ENCODE assay signal across 23 cellular contexts in genomic region chr5:59716029-59716428, GRCh38.
"Had no signal": no experiment of that assay in that cellular context is flagged by ENCODE, and none has a peak within 500 bp of the region (broad histone marks: within the 10 kb centered on the region; RNA-seq: fewer than 3 reads in every experiment).

No MANE protein-coding gene starts in this region.

- H3K27me3 ChIP-seq: brain microvascular endothelial cell, MG63 had no signal

- H3K27ac ChIP-seq: brain microvascular endothelial cell, KMS-11, WERI-Rb-1 had no signal

- H3K9ac ChIP-seq: KMS-11 had no signal

- H3K4me3 ChIP-seq: MG63 had no signal

- H3K36me3 ChIP-seq: brain microvascular endothelial cell, MG63, WERI-Rb-1 had no signal

- H3K4me2 ChIP-seq: KMS-11 had no signal

- DNase-seq: activated CD4-positive, alpha-beta memory T cell treated with anti-CD3 and anti-CD28 coated beads, Interleukin-2, amount 10 ng/mL, durations not matched to agents 7 days and 5 days; activated CD4-positive, alpha-beta T cell treated with anti-CD3 and anti-CD28 coated beads for 36 hours; activated CD4-positive, alpha-beta T cell treated with anti-CD3 and anti-CD28 coated beads, Interleukin-2, amount 50 U/mL, for 1 hour; activated gamma-delta T cell treated with Interleukin-2 at 50 U/mL for 16 hours; activated naive CD4-positive, alpha-beta T cell treated with anti-CD3 and anti-CD28 coated beads, Interleukin-2, amount 10 ng/mL, durations not matched to agents 7 days and 5 days; activated naive CD8-positive, alpha-beta T cell treated with anti-CD3 and anti-CD28 coated beads for 36 hours; activated T-cell treated with anti-CD3 and anti-CD28 coated beads, Interleukin-2, amount 50 U/mL, for 72 hours; brain microvascular endothelial cell; MG63; MV-4-11; NCI-H1092 treated with DMSO at 0.1 percent for 48 hours; NCI-H1436; NCI-H1694 treated with DMSO at 0.1 percent for 48 hours; NCI-H2029 treated with DMSO at 0.1 percent for 48 hours; NCI-H345; NCI-H510A; NCI-H526 treated with DMSO at 0.1 percent for 48 hours; NCI-H82; SIG-M5; T-helper 17 cell; T1000; WERI-Rb-1 had no signal
